ENCODE assay signal across 25 cellular contexts in the genomic region with DNA sequence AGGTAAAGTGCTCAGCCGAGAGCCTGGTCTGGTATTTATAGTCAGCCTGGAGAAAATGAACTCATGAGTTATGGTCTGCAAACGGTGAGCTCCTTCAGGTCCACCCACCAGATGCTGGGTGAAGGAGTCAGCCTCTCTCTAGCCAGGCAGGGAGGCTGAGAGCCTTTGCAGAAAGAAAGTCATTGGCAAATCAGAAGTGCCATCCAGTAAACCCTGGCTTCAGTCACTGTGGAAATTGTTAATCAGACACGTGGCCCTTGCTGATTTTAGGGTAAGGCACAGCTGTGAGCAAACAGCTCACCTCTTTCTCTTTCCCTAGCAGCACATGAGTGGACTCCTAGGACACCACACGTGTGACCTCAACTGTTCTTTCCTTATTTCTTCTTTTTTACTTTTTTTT. TPM values are rescaled to one million over a fixed set of nuclear protein-coding genes. Genes with fewer than 3 reads are reported as not detected.
DNase-seq lines count a peak whose midpoint lies in the region; ATAC-seq and TF ChIP-seq lines count a peak whose summit lies in the region.
"Had no signal": no experiment of that assay in that cellular context is flagged by ENCODE, and none has a peak within 500 bp of the region (broad histone marks: within the 10 kb centered on the region; RNA-seq: fewer than 3 reads in every experiment).

No MANE protein-coding gene starts in this region.

- no TSS peak for BruUV-seq in OCI-LY7 (replicated peaks; lab: Mats Ljungman, UMichigan)

- intact Hi-C loops in activated CD4-positive, alpha-beta T cell treated with anti-CD3 and anti-CD28 coated beads for 36 hours (cut with DNase I, micrococcal nuclease): loop anchor here in 1 of 2 experiments (2.0 kb wide), 1 partner anchor 77 kb away; no protein-coding TSS in a partner anchor
- intact Hi-C loops in OCI-LY7 (cut with micrococcal nuclease; ENCODE audit: unreplicated experiment) (no loop called here), natural killer cell (cut with micrococcal nuclease) (no loop called here), left cardiac atrium (cut with DNase I) (no loop called here)

- no peaks in the 10 kb centered on the region for H3K36me3 Mint-ChIP-seq in activated CD4-positive, alpha-beta T cell treated with anti-CD3 and anti-CD28 coated beads for 36 hours (ENCODE audit: low read depth)
- no peaks in the 10 kb centered on the region for H3K36me3 Mint-ChIP-seq in natural killer cell

- peak; percentile 58 for ATAC-seq in activated CD4-positive, alpha-beta T cell treated with anti-CD3 and anti-CD28 coated beads for 36 hours
- ATAC-seq in natural killer cell (no peak), left cardiac atrium (no peak)
- ATAC-seq: GM23338, left ventricle myocardium superior, sciatic nerve had no signal

- peaks cover 100% of the 10 kb centered on the region for H3K4me1 ChIP-seq in BLaER1
- H3K4me1 ChIP-seq in OCI-LY7 (ENCODE audit: insufficient read depth, low read length, poor library complexity, severe bottlenecking): peaks cover 100% of the 10 kb centered on the region

- no peak for TF ChIP-seq CTCF in OCI-LY7 (conservative IDR thresholded peaks at IDR 0.05; ENCODE audit: low read length)
- TF ChIP-seq CTCF in natural killer cell (IDR thresholded peaks at IDR 0.05): no peak

- H3K27ac Mint-ChIP-seq in activated CD4-positive, alpha-beta T cell treated with anti-CD3 and anti-CD28 coated beads for 36 hours: peak overlapping the region; percentile 27
- peak overlapping the region; percentile 0 to 35 for H3K27ac Mint-ChIP-seq in natural killer cell
- H3K27ac Mint-ChIP-seq: GM23338, nephron progenitor cell had no signal

- H2AFZ ChIP-seq in OCI-LY7 (ENCODE audit: low read length): no peak overlapping the region
- H2AFZ ChIP-seq: GM23338, hepatocyte had no signal

- POLR2A ChIA-PET in activated CD4-positive, alpha-beta T cell treated with anti-CD3 and anti-CD28 coated beads for 36 hours (lab: Charles Lee): interaction anchor here (1.2 kb wide), 1 partner anchor 67 kb away, joined by 3 read pairs; no protein-coding TSS in a partner anchor
- POLR2A ChIA-PET in OCI-LY7 (lab: Charles Lee): interaction anchor here (0.6 to 1.5 kb wide), 6 partner anchors 12 to 95 kb away, joined by 3 to 7 read pairs (median 3); no protein-coding TSS in a partner anchor

- no peaks in the 10 kb centered on the region for H3K27me3 ChIP-seq in BLaER1
- H3K27me3 ChIP-seq: esophagus muscularis mucosa, tibial artery had no signal

- peak; percentile 57 for DNase-seq in activated CD4-positive, alpha-beta T cell treated with anti-CD3 and anti-CD28 coated beads for 36 hours
- DNase-seq in activated CD4-positive, alpha-beta T cell treated with anti-CD3 and anti-CD28 coated beads, Interleukin-2, amount 50 U/mL, for 1 hour: no peak
- DNase-seq in OCI-LY7 (ENCODE audit: low spot score) (no peak), natural killer cell (no peak), NCI-H128 (lab: John Stamatoyannopoulos, UW; ENCODE audit: unreplicated experiment) (no peak), left cardiac atrium (no peak), RKO (ENCODE audit: low spot score) (no peak)
- DNase-seq: activated CD4-positive, alpha-beta T cell treated with anti-CD3 and anti-CD28 coated beads for 4 hours; Calu3; immature natural killer cell; KG1; left ventricle myocardium superior; midbrain; NCI-H1694 treated with DMSO at 0.1 percent for 48 hours; NCI-H774; nephron progenitor cell; SHP77; stimulated activated naive CD4-positive, alpha-beta T cell treated with Interleukin-2 at 50 U/mL for 16 hours; SW 1271; tibial artery had no signal

- H3K79me2 ChIP-seq in OCI-LY7 (ENCODE audit: insufficient read depth, low read depth, low read length): peaks cover 62% of the 10 kb centered on the region; the same call in 1 of the 2 replicates
- H3K79me2 ChIP-seq: hepatocyte had no signal

- H3K4me3 Mint-ChIP-seq in activated CD4-positive, alpha-beta T cell treated with anti-CD3 and anti-CD28 coated beads for 36 hours: no peak overlapping the region
- no peak overlapping the region for H3K4me3 Mint-ChIP-seq in natural killer cell
- H3K4me3 Mint-ChIP-seq: GM23338, nephron progenitor cell had no signal

- peaks cover 100% of the 10 kb centered on the region for H4K20me1 ChIP-seq in BLaER1
- H4K20me1 ChIP-seq in OCI-LY7 (ENCODE audit: insufficient read depth, low read length): no peaks in the 10 kb centered on the region

- CTCF ChIA-PET in activated CD4-positive, alpha-beta T cell treated with anti-CD3 and anti-CD28 coated beads for 36 hours (lab: Charles Lee): no interaction called here
- CTCF ChIA-PET in OCI-LY7 (lab: Charles Lee; ENCODE audit: unreplicated experiment): interaction anchor here (1.0 kb wide), 1 partner anchor 18 kb away, joined by 3 read pairs; no protein-coding TSS in a partner anchor

- peak overlapping the region; percentile 76 for H3K4me2 ChIP-seq in BLaER1
- H3K4me2 ChIP-seq in OCI-LY7 (ENCODE audit: low read length): peak overlapping the region; percentile 13; the same call in 1 of the 2 replicates
- H3K4me2 ChIP-seq: GM23338, hepatocyte had no signal

- peaks cover 24% of the 10 kb centered on the region for H3K36me3 ChIP-seq in BLaER1
- no peaks in the 10 kb centered on the region for H3K36me3 ChIP-seq in OCI-LY7 (ENCODE audit: insufficient read depth, low read length)
- H3K36me3 ChIP-seq: esophagus muscularis mucosa, tibial artery had no signal

- H3K9me3 ChIP-seq in BLaER1: 0 out of 2 replicates have a peak, but pooled peaks cover 2% of the 10 kb centered on the region
- H3K9me3 ChIP-seq in OCI-LY7 (ENCODE audit: low read length): no peaks in the 10 kb centered on the region
- H3K9me3 ChIP-seq: esophagus muscularis mucosa, tibial artery had no signal

- peak overlapping the region; percentile 5; the same call in 1 of the 2 replicates for H3K9ac ChIP-seq in BLaER1

- H3K9me2 ChIP-seq in OCI-LY7 (ENCODE audit: insufficient read depth, low read length): no peaks in the 10 kb centered on the region

- H3K4me3 ChIP-seq in BLaER1 (no peak overlapping the region), OCI-LY7 (ENCODE audit: low read depth, low read length, poor library complexity, severe bottlenecking) (no peak overlapping the region)
- H3K4me3 ChIP-seq: esophagus muscularis mucosa, GM23338, hepatocyte, tibial artery had no signal

- no peaks in the 10 kb centered on the region for H3K27me3 Mint-ChIP-seq in activated CD4-positive, alpha-beta T cell treated with anti-CD3 and anti-CD28 coated beads for 36 hours
- H3K27me3 Mint-ChIP-seq in natural killer cell (ENCODE audit: low read depth in 2 of 2): no peaks in the 10 kb centered on the region

- peaks cover 83% of the 10 kb centered on the region for H3K4me1 Mint-ChIP-seq in activated CD4-positive, alpha-beta T cell treated with anti-CD3 and anti-CD28 coated beads for 36 hours
- H3K4me1 Mint-ChIP-seq in natural killer cell: peaks cover 85 to 91% of the 10 kb centered on the region in 2 donors

- H3K9me3 Mint-ChIP-seq in activated CD4-positive, alpha-beta T cell treated with anti-CD3 and anti-CD28 coated beads for 36 hours (ENCODE audit: low read depth): no peaks in the 10 kb centered on the region
- H3K9me3 Mint-ChIP-seq in natural killer cell: no peaks in the 10 kb centered on the region
- H3K9me3 Mint-ChIP-seq: GM23338, immature natural killer cell had no signal

- H3K27ac ChIP-seq in BLaER1: peak overlapping the region; percentile 43
- H3K27ac ChIP-seq in OCI-LY7 (ENCODE audit: low read depth, low read length, poor library complexity, severe bottlenecking): no peak overlapping the region
- H3K27ac ChIP-seq: esophagus muscularis mucosa, hepatocyte, tibial artery had no signal

RNA-seq across cellular contexts. Expression of gene CHST11, which starts 44.9 kb away (rescaled TPM):
- 10 to 100 TPM; 33.3 to 33.6 TPM for total RNA-seq in activated CD4-positive, alpha-beta T cell treated with anti-CD3 and anti-CD28 coated beads for 36 hours
- 35.8 and 41.6 TPM in 2 replicates for total RNA-seq in OCI-LY7 (2014; rRNA removed; shearing (Covaris generic))
- total RNA-seq in OCI-LY7 (2022) (15.2 and 16.8 TPM in 2 replicates), natural killer cell (100 to 1,000 TPM in 1 of 3 donors, 10 to 100 TPM in 2; 85.3 to 118 (median 96.1) TPM), left cardiac atrium (10 to 100 TPM; 12.9 to 17.7 TPM)
